23 cellular contexts compared by ENCODE assay signal in the genomic region with DNA sequence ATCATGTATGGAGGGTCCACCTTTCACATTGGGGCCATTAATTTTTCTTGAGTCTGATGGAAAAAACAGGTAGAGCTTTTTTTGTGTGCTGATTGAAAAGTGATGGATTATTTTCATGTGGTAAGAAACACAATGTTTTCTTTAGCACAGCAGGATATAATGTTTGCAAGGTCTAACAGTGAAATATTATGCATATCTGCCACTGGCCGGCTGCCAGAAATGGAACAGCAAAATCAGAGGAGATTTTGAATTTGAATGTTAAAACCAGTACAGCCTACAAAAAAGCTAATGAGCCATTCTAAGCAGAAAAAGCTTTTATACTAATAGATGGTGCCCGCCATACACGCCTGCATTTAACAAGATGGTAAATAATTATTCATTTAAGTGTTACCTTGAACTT.
"Had no signal": no experiment of that assay in that cellular context is flagged by ENCODE, and none has a peak within 500 bp of the region (broad histone marks: within the 10 kb centered on the region; RNA-seq: fewer than 3 reads in every experiment).

No MANE protein-coding gene starts in this region.

- H3K4me3 ChIP-seq: esophagus muscularis mucosa, lung, suprapubic skin had no signal

- H3K4me1 ChIP-seq: suprapubic skin had no signal

- H3K27ac ChIP-seq: esophagus muscularis mucosa, suprapubic skin had no signal

- DNase-seq: activated B cell treated with CpG ODN at 0.5 μM for 24 hours; activated CD4-positive, alpha-beta T cell treated with anti-CD3 and anti-CD28 coated beads, Interleukin-2, amount 10 ng/mL, durations not matched to agents 7 days and 5 days; activated naive CD4-positive, alpha-beta T cell treated with anti-CD3 and anti-CD28 coated beads, Interleukin-2, amount 10 ng/mL, durations not matched to agents 7 days and 5 days; activated T-cell treated with anti-CD3 and anti-CD28 coated beads for 4 hours; amniotic stem cell; cerebellar nuclear complex; foreskin fibroblast; glutamatergic neuron; immature natural killer cell; left cardiac atrium; nephron progenitor cell; stimulated activated CD4-positive, alpha-beta T cell treated with anti-CD3 and anti-CD28 coated beads, Interleukin-12 subunit alpha, Interleukin-12 subunit beta, amount 100 ng/mL, for 4 hours; stimulated activated CD4-positive, alpha-beta T cell treated with anti-CD3 and anti-CD28 coated beads, Interleukin-4, amount 100 ng/mL, for 1 hour; stimulated activated CD8-positive, alpha-beta memory T cell treated with anti-CD3 and anti-CD28 coated beads, Interleukin-4, amount 100 ng/mL, for 48 hours; stimulated activated naive CD8-positive, alpha-beta T cell treated with anti-CD3 and anti-CD28 coated beads, Interleukin-15, Interleukin-2, amounts not matched to agents 100 U/mL and 50 U/mL, for 24 hours; T-helper 2 cell had no signal

- H3K9me3 Mint-ChIP-seq: activated B cell treated with CpG ODN at 0.5 μM for 24 hours; activated CD4-positive, alpha-beta T cell treated with anti-CD3 and anti-CD28 coated beads, Interleukin-2, amount 10 ng/mL, durations not matched to agents 7 days and 5 days; activated naive CD4-positive, alpha-beta T cell treated with anti-CD3 and anti-CD28 coated beads, Interleukin-2, amount 10 ng/mL, durations not matched to agents 7 days and 5 days; activated T-helper 2 cell treated with anti-CD3 and anti-CD28 coated beads, Interferon-gamma antibody, Interleukin-2, Interleukin-4, amounts not matched to agents 10 μg/mL and 5 μg/mL and 100 μg/mL, durations not matched to agents 14 hours and 24 hours and 36 hours; brain; nephron progenitor cell; type B pancreatic cell had no signal

- H3K36me3 Mint-ChIP-seq: activated naive CD4-positive, alpha-beta T cell treated with anti-CD3 and anti-CD28 coated beads, Interleukin-2, amount 10 ng/mL, durations not matched to agents 7 days and 5 days; brain; immature natural killer cell; type B pancreatic cell had no signal

- H3K27ac Mint-ChIP-seq: activated B cell treated with CpG ODN at 0.5 μM for 24 hours; activated CD4-positive, alpha-beta T cell treated with anti-CD3 and anti-CD28 coated beads, Interleukin-2, amount 10 ng/mL, durations not matched to agents 7 days and 5 days; activated naive CD4-positive, alpha-beta T cell treated with anti-CD3 and anti-CD28 coated beads, Interleukin-2, amount 10 ng/mL, durations not matched to agents 7 days and 5 days; activated T-helper 2 cell treated with anti-CD3 and anti-CD28 coated beads, Interferon-gamma antibody, Interleukin-2, Interleukin-4, amounts not matched to agents 10 μg/mL and 5 μg/mL and 100 μg/mL, durations not matched to agents 14 hours and 24 hours and 36 hours; brain; immature natural killer cell; nephron progenitor cell; type B pancreatic cell had no signal

- H3K27me3 ChIP-seq: esophagus muscularis mucosa had no signal

- H3K27me3 Mint-ChIP-seq: activated B cell treated with CpG ODN at 0.5 μM for 24 hours; activated CD4-positive, alpha-beta T cell treated with anti-CD3 and anti-CD28 coated beads, Interleukin-2, amount 10 ng/mL, durations not matched to agents 7 days and 5 days; activated naive CD4-positive, alpha-beta T cell treated with anti-CD3 and anti-CD28 coated beads, Interleukin-2, amount 10 ng/mL, durations not matched to agents 7 days and 5 days; brain had no signal

- ATAC-seq: left cardiac atrium; sciatic nerve; stimulated activated naive CD8-positive, alpha-beta T cell treated with anti-CD3 and anti-CD28 coated beads, Interleukin-15, Interleukin-2, amounts not matched to agents 100 U/mL and 50 U/mL, for 24 hours had no signal

- H3K4me1 Mint-ChIP-seq: activated B cell treated with CpG ODN at 0.5 μM for 24 hours; activated CD4-positive, alpha-beta T cell treated with anti-CD3 and anti-CD28 coated beads, Interleukin-2, amount 10 ng/mL, durations not matched to agents 7 days and 5 days; activated naive CD4-positive, alpha-beta T cell treated with anti-CD3 and anti-CD28 coated beads, Interleukin-2, amount 10 ng/mL, durations not matched to agents 7 days and 5 days; immature natural killer cell had no signal

- H3K4me3 Mint-ChIP-seq: activated B cell treated with CpG ODN at 0.5 μM for 24 hours; activated CD4-positive, alpha-beta T cell treated with anti-CD3 and anti-CD28 coated beads, Interleukin-2, amount 10 ng/mL, durations not matched to agents 7 days and 5 days; activated naive CD4-positive, alpha-beta T cell treated with anti-CD3 and anti-CD28 coated beads, Interleukin-2, amount 10 ng/mL, durations not matched to agents 7 days and 5 days; brain; immature natural killer cell; nephron progenitor cell; type B pancreatic cell had no signal

- H3K36me3 ChIP-seq: esophagus muscularis mucosa, suprapubic skin had no signal
